1 cellular context compared by ENCODE assay signal in genomic region chr3:67647390-67647878, GRCh38.
TF ChIP-seq lines count a peak whose summit lies in the region.

No MANE protein-coding gene starts in this region.

TF ChIP-seq in SK-N-SH, 30 proteins besides CTCF, POLR2A, EP300 and RAD21 (continued from another document):
- TF ChIP-seq ZBTB33 (IDR thresholded peaks at IDR 0.05; ENCODE audit: borderline replicate concordance, low read depth) (no peak), MAX (IDR thresholded peaks at IDR 0.05; ENCODE audit: low read depth) (peak; percentile 96), RXRA (IDR thresholded peaks at IDR 0.05; ENCODE audit: borderline replicate concordance, low read depth) (peak; percentile 21; the same call in 1 of the 2 replicates), EZH2phosphoT487 (IDR thresholded peaks at IDR 0.05; ENCODE audit: borderline replicate concordance, low read depth) (no peak), USF2 (IDR thresholded peaks at IDR 0.05; ENCODE audit: borderline replicate concordance, low read depth, low read length) (no peak), TCF12 (IDR thresholded peaks at IDR 0.05) (peak; percentile 69), JUND (IDR thresholded peaks at IDR 0.05) (peak; percentile 63), NFIC (IDR thresholded peaks at IDR 0.05; ENCODE audit: borderline replicate concordance) (peak; percentile 61), MXI1 (IDR thresholded peaks at IDR 0.05; ENCODE audit: low read depth, low read length) (no peak), TAF1 (IDR thresholded peaks at IDR 0.05; ENCODE audit: borderline replicate concordance, low read depth, low read length) (no peak; the same call in 1 of the 2 replicates), TEAD4 (IDR thresholded peaks at IDR 0.05; ENCODE audit: borderline replicate concordance, insufficient read depth) (peak; percentile 27; the same call in 1 of the 2 replicates), REST (IDR thresholded peaks at IDR 0.05; ENCODE audit: low read depth, low read length) (no peak), RFX5 (IDR thresholded peaks at IDR 0.05; ENCODE audit: low read length) (no peak), USF1 (IDR thresholded peaks at IDR 0.05; ENCODE audit: borderline replicate concordance, low read depth) (no peak), PBX3 (IDR thresholded peaks at IDR 0.05) (peak; percentile 57; the same call in 1 of the 2 replicates), SIN3A (IDR thresholded peaks at IDR 0.05; ENCODE audit: borderline replicate concordance, low read depth, low read length) (0 out of 2 replicates have a peak, but pooled peaks have one; percentile 26), FOXJ3 (CRISPR knock-in tag; IDR thresholded peaks at IDR 0.05) (no peak), SMC3 (IDR thresholded peaks at IDR 0.05; ENCODE audit: low read depth, low read length) (no peak), FOSL2 (IDR thresholded peaks at IDR 0.05; ENCODE audit: borderline replicate concordance, low read depth) (peak; percentile 51; the same call in 1 of the 2 replicates), YY1 (IDR thresholded peaks at IDR 0.05; ENCODE audit: low read depth) (0 out of 2 replicates have a peak, but pooled peaks have one; percentile 12), GATA2 (CRISPR knock-in tag; IDR thresholded peaks at IDR 0.05) (no peak), FOXM1 (IDR thresholded peaks at IDR 0.05; ENCODE audit: low read depth) (0 out of 2 replicates have a peak, but pooled peaks have one; percentile 23)
